In the genomic region with DNA sequence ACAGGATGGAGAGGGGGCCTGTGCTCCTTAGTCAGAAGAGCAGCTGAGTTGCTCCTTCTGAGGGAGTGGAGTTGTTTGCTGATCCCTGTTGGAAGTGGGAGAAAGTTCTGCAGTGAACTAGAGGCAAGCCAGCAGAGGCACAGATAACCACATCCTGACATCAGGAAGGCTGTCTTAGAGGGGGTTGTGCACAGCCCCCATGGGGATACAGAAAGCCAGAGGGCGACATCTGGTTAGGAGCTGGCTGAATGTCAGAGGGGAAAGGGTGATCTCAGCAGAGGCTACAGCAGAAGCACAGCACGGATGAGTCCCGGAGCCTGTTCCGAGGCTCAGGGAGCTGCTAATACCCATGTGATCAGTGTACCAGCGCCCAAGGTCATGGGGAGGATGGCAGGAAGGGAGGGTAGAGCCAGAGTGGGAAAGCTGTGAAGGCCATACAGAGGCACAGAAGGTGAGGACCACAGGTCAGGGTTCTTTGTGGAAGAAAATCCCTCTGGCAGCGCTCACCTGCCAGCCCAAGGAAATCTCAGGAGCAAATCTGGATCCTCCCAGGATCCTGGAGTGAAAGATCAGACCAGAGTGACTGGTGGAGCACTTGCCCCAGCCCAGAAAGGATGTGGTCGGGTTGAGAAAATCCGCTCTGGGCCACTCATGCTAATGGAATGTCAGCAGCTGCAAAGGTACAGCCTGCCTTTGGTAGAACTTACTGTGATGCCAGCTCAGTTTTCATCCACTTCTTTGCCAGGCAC, we compare ENCODE assay signal across 8 cellular contexts.
DNase-seq lines count a peak whose midpoint lies in the region; ATAC-seq, FAIRE-seq and TF ChIP-seq lines count a peak whose summit lies in the region.

No MANE protein-coding gene starts in this region.

- H3K4me1 Mint-ChIP-seq in naive thymus-derived CD4-positive, alpha-beta T cell: peaks cover 4 to 15% (median 6%) of the 10 kb centered on the region in 7 donors
- H3K4me1 Mint-ChIP-seq in stimulated activated naive CD8-positive, alpha-beta T cell treated with anti-CD3 and anti-CD28 coated beads, Interleukin-15, amount 100 ng/mL, for 72 hours: peaks cover 23% of the 10 kb centered on the region

- H3K4me3 ChIP-seq in bronchial epithelial cell (ENCODE audit: low read depth, low read length) (no peak overlapping the region), tibial nerve (no peak overlapping the region)
- no peak overlapping the region for H3K4me3 ChIP-seq in naive thymus-derived CD4-positive, alpha-beta T cell (ENCODE audit: low read length)

- peak overlapping the region; percentile 7 to 83 (median 62) for H3K27ac ChIP-seq in tibial nerve
- no peak overlapping the region for H3K27ac ChIP-seq in naive thymus-derived CD4-positive, alpha-beta T cell (ENCODE audit: low read depth, low read length)

- peaks cover 7 to 47% (median 15%) of the 10 kb centered on the region in 5 donors for H3K36me3 Mint-ChIP-seq in naive thymus-derived CD4-positive, alpha-beta T cell

- POLR2A ChIA-PET in naive thymus-derived CD4-positive, alpha-beta T cell (lab: Charles Lee): no interaction called here

- FAIRE-seq in bronchial epithelial cell (lab: Jason Lieb, UNC): peak; percentile 89

- intact Hi-C loops in naive thymus-derived CD4-positive, alpha-beta T cell (cut with micrococcal nuclease): no loop called here

- peak; percentile 4 for ATAC-seq in left lobe of liver
- no peak for ATAC-seq in naive thymus-derived CD4-positive, alpha-beta T cell
- ATAC-seq in stimulated activated naive CD8-positive, alpha-beta T cell treated with anti-CD3 and anti-CD28 coated beads, Interleukin-15, amount 100 ng/mL, for 72 hours: no peak

- no peaks in the 10 kb centered on the region for H3K27me3 Mint-ChIP-seq in naive thymus-derived CD4-positive, alpha-beta T cell
- H3K27me3 Mint-ChIP-seq in stimulated activated naive CD8-positive, alpha-beta T cell treated with anti-CD3 and anti-CD28 coated beads, Interleukin-15, amount 100 ng/mL, for 72 hours: no peaks in the 10 kb centered on the region

- H3K36me3 ChIP-seq in bronchial epithelial cell (ENCODE audit: control insufficient read depth, insufficient read depth, low read length) (peaks cover 13% of the 10 kb centered on the region), tibial nerve (peaks cover 0 to 54% (median 0%) of the 10 kb centered on the region in 3 donors)
- H3K36me3 ChIP-seq in naive thymus-derived CD4-positive, alpha-beta T cell (ENCODE audit: control insufficient read depth in 2 of 3, insufficient read depth in 3 of 3, low read length in 3 of 3): peaks cover 0 to 82% (median 3%) of the 10 kb centered on the region in 3 experiments

- peak overlapping the region in 1 of 10 donors; percentile 14 for H3K4me3 Mint-ChIP-seq in naive thymus-derived CD4-positive, alpha-beta T cell
- H3K4me3 Mint-ChIP-seq in stimulated activated naive CD8-positive, alpha-beta T cell treated with anti-CD3 and anti-CD28 coated beads, Interleukin-15, amount 100 ng/mL, for 72 hours: no peak overlapping the region

- CTCF ChIA-PET in naive thymus-derived CD4-positive, alpha-beta T cell (lab: Charles Lee): no interaction called here

- peaks cover 3 to 63% (median 41%) of the 10 kb centered on the region in 4 donors for H3K4me1 ChIP-seq in tibial nerve
- H3K4me1 ChIP-seq in naive thymus-derived CD4-positive, alpha-beta T cell (ENCODE audit: control insufficient read depth in 2 of 2, insufficient read depth in 2 of 2, low read length in 2 of 2): no peaks in the 10 kb centered on the region

- 40 to 49% methylated on average over 8 of the region's 8 CpGs for WGBS in tibial nerve, 2 donors

- in situ Hi-C loops in G401 (cut with HindIII; ENCODE audit: low sequenced_read_pairs): no loop called here

- H3K27me3 ChIP-seq in bronchial epithelial cell (ENCODE audit: control insufficient read depth, insufficient read depth, low read length) (no peaks in the 10 kb centered on the region), tibial nerve (no peaks in the 10 kb centered on the region)
- no peaks in the 10 kb centered on the region for H3K27me3 ChIP-seq in naive thymus-derived CD4-positive, alpha-beta T cell (ENCODE audit: control insufficient read depth in 2 of 2, insufficient read depth in 2 of 2, low read length in 2 of 2)

- no peaks in the 10 kb centered on the region for H3K9me3 Mint-ChIP-seq in naive thymus-derived CD4-positive, alpha-beta T cell
- H3K9me3 Mint-ChIP-seq in stimulated activated naive CD8-positive, alpha-beta T cell treated with anti-CD3 and anti-CD28 coated beads, Interleukin-15, amount 100 ng/mL, for 72 hours: no peaks in the 10 kb centered on the region

- TF ChIP-seq CTCF in bronchial epithelial cell (IDR thresholded peaks at IDR 0.05; ENCODE audit: insufficient read depth, low read length, severe bottlenecking) (no peak), tibial nerve (IDR thresholded peaks at IDR 0.05) (no peak)

- peak overlapping the region in 3 of 9 donors; percentile 23 to 71 (median 23) for H3K27ac Mint-ChIP-seq in naive thymus-derived CD4-positive, alpha-beta T cell
- H3K27ac Mint-ChIP-seq in stimulated activated naive CD8-positive, alpha-beta T cell treated with anti-CD3 and anti-CD28 coated beads, Interleukin-15, amount 100 ng/mL, for 72 hours: no peak overlapping the region

- TF ChIP-seq EP300 in tibial nerve (IDR thresholded peaks at IDR 0.05): peak in 1 of 2 donors; percentile 27

- DNase-seq in Ammon's horn (ENCODE audit: low spot score) (peak; percentile 77), LoVo (ENCODE audit: low spot score) (peak; percentile 86), bronchial epithelial cell (ENCODE audit: low read depth) (peak; percentile 93), left lobe of liver (ENCODE audit: low spot score) (no peak), tibial nerve (ENCODE audit: low spot score in 2 of 2) (peak in 1 of 2 donors; percentile 34), G401 (ENCODE audit: low spot score) (no peak)
- DNase-seq in naive thymus-derived CD4-positive, alpha-beta T cell: no peak
- DNase-seq in stimulated activated naive CD8-positive, alpha-beta T cell treated with anti-CD3 and anti-CD28 coated beads, Interleukin-15, amount 100 ng/mL, for 72 hours: no peak

- TF ChIP-seq POLR2A in tibial nerve (IDR thresholded peaks at IDR 0.05): no peak

- no peaks in the 10 kb centered on the region for H3K9me3 ChIP-seq in tibial nerve
- H3K9me3 ChIP-seq in naive thymus-derived CD4-positive, alpha-beta T cell (ENCODE audit: control insufficient read depth in 2 of 3, low read length in 3 of 3): no peaks in the 10 kb centered on the region

Comparison
In these comparisons a context has a peak if more than half of its experiments do, and no peak if none do; other contexts are left out.
1. DNase-seq: peak in Ammon's horn (single experiment), LoVo (single experiment) and bronchial epithelial cell (single experiment); none in left lobe of liver (single experiment), naive thymus-derived CD4-positive, alpha-beta T cell (0 of 9), G401 (single experiment) and stimulated activated naive CD8-positive, alpha-beta T cell treated with anti-CD3 and anti-CD28 coated beads, Interleukin-15, amount 100 ng/mL, for 72 hours (0 of 2).